10 cellular contexts compared by ENCODE assay signal in genomic region chr20:45059022-45059728, GRCh38. TPM values are rescaled to one million over a fixed set of nuclear protein-coding genes. Genes with fewer than 3 reads are reported as not detected.
DNase-seq lines count a peak whose midpoint lies in the region; ATAC-seq and TF ChIP-seq lines count a peak whose summit lies in the region.
"Had no signal": no experiment of that assay in that cellular context is flagged by ENCODE, and none has a peak within 500 bp of the region (broad histone marks: within the 10 kb centered on the region; RNA-seq: fewer than 3 reads in every experiment).

No MANE protein-coding gene starts in this region.

- no peaks in the 10 kb centered on the region for H3K9me3 Mint-ChIP-seq in T-helper 1 cell treated with Interleukin-12 subunit alpha and Interleukin-12 subunit beta and Interleukin-4 antibody, amounts not matched to agents 30 μg/mL and 1 μg/mL, for 36 hours

- H3K36me3 ChIP-seq in Peyer's patch = peaks cover 0 to 13% (median 0%) of the 10 kb centered on the region in 3 donors

- H3K27ac Mint-ChIP-seq in T-helper 1 cell treated with Interleukin-12 subunit alpha and Interleukin-12 subunit beta and Interleukin-4 antibody, amounts not matched to agents 30 μg/mL and 1 μg/mL, for 36 hours = peak overlapping the region; percentile 6
- peak overlapping the region; percentile 90 for H3K27ac Mint-ChIP-seq in T-helper 17 cell

- no peaks in the 10 kb centered on the region for H3K27me3 Mint-ChIP-seq in T-helper 1 cell treated with Interleukin-12 subunit alpha and Interleukin-12 subunit beta and Interleukin-4 antibody, amounts not matched to agents 30 μg/mL and 1 μg/mL, for 36 hours (ENCODE audit: low read depth)
- no peaks in the 10 kb centered on the region for H3K27me3 Mint-ChIP-seq in T-helper 17 cell

- no peak for ATAC-seq in T-helper 17 cell

- H3K27ac ChIP-seq in Peyer's patch = no peak overlapping the region
- H3K27ac ChIP-seq: 22Rv1 had no signal

- TF ChIP-seq POLR2A in Peyer's patch (IDR thresholded peaks at IDR 0.05) = no peak

- DNase-seq in T-helper 1 cell (no peak), T-helper 17 cell (no peak), fibroblast of gingiva (ENCODE audit: low read depth) (peak; percentile 34), renal cortical epithelial cell (ENCODE audit: low read depth) (peak; percentile 36), DMS153 treated with DMSO at 0.1 percent for 48 hours (lab: John Stamatoyannopoulos, UW; ENCODE audit: unreplicated experiment) (no peak), dedifferentiated amniotic fluid mesenchymal stem cell (ENCODE audit: extremely low spot score) (no peak), Peyer's patch (no peak)
- DNase-seq: RPMI8226 had no signal

- no peak overlapping the region for H3K4me3 ChIP-seq in Peyer's patch

- no peaks in the 10 kb centered on the region for H3K4me1 ChIP-seq in Peyer's patch

- no peaks in the 10 kb centered on the region for H3K27me3 ChIP-seq in Peyer's patch

- H3K36me3 Mint-ChIP-seq in T-helper 1 cell treated with Interleukin-12 subunit alpha and Interleukin-12 subunit beta and Interleukin-4 antibody, amounts not matched to agents 30 μg/mL and 1 μg/mL, for 36 hours (ENCODE audit: low read depth) = peaks cover 36% of the 10 kb centered on the region
- H3K36me3 Mint-ChIP-seq in T-helper 17 cell (ENCODE audit: low read depth) = peaks cover 12% of the 10 kb centered on the region

- H3K9me3 ChIP-seq in T-helper 17 cell (ENCODE audit: control insufficient read depth, low read length, poor library complexity, severe bottlenecking) = no peaks in the 10 kb centered on the region
- no peaks in the 10 kb centered on the region for H3K9me3 ChIP-seq in Peyer's patch

- no peak overlapping the region for H3K4me3 Mint-ChIP-seq in T-helper 1 cell treated with Interleukin-12 subunit alpha and Interleukin-12 subunit beta and Interleukin-4 antibody, amounts not matched to agents 30 μg/mL and 1 μg/mL, for 36 hours
- H3K4me3 Mint-ChIP-seq in T-helper 17 cell = peak overlapping the region; percentile 47

- peaks cover 19% of the 10 kb centered on the region for H3K4me1 Mint-ChIP-seq in T-helper 1 cell treated with Interleukin-12 subunit alpha and Interleukin-12 subunit beta and Interleukin-4 antibody, amounts not matched to agents 30 μg/mL and 1 μg/mL, for 36 hours (ENCODE audit: low read depth)
- H3K4me1 Mint-ChIP-seq in T-helper 17 cell = peaks cover 44% of the 10 kb centered on the region

- no peak for TF ChIP-seq CTCF in Peyer's patch (IDR thresholded peaks at IDR 0.05)

RNA-seq across cellular contexts. Expression of gene KCNS1, which starts 41.8 kb away (rescaled TPM):
- not detected for total RNA-seq in T-helper 17 cell
- total RNA-seq in renal cortical epithelial cell = 12.3 and 22.6 TPM in 2 replicates
- total RNA-seq in Peyer's patch = under 1 TPM in 1 of 4 donors, not detected in 3; 0.27 TPM

RNA-seq across cellular contexts. Expression of gene WFDC5, which starts 55.8 kb away (rescaled TPM):
- not detected for total RNA-seq in T-helper 17 cell
- not detected in 2 replicates for total RNA-seq in renal cortical epithelial cell
- not detected for total RNA-seq in Peyer's patch

Comparison
In these comparisons a context has a peak if more than half of its experiments do, and no peak if none do; other contexts are left out.
1. DNase-seq: peak in fibroblast of gingiva (single experiment) and renal cortical epithelial cell (single experiment); none in T-helper 1 cell (0 of 5), T-helper 17 cell (0 of 3), DMS153 treated with DMSO at 0.1 percent for 48 hours (single experiment), dedifferentiated amniotic fluid mesenchymal stem cell (single experiment) and Peyer's patch (0 of 3).
2. RNA of gene KCNS1, which starts 41.8 kb away (total RNA-seq): 12.3 to 22.6 TPM in renal cortical epithelial cell; not detected in T-helper 17 cell and 0.27 TPM in Peyer's patch; every median in the first group is over 10 times any median in the second.